ENCODE assay signal across 23 cellular contexts in the genomic region with DNA sequence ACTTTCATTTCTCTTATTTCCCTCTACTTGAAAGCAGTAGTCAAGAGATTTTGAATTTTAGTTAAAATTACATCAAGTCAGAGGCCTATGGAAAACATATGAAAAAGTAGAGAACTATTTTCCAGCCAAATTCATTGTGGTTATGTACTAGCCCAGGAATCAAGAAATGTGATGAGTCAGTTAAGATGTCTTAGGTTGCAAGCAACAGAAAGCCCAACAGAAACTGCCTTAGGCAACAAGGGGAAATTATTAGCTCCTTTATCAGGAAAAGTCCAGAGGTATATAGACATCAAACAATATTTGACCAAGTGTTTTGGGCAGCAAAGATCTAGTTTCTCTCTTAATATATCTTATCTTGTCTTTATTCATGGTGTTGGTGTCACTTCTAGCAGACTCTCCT. TPM values are rescaled to one million over a fixed set of nuclear protein-coding genes. Genes with fewer than 3 reads are reported as not detected.
"Had no signal": no experiment of that assay in that cellular context is flagged by ENCODE, and none has a peak within 500 bp of the region (broad histone marks: within the 10 kb centered on the region; RNA-seq: fewer than 3 reads in every experiment).

No MANE protein-coding gene starts in this region.

- H3K36me3 ChIP-seq: brain microvascular endothelial cell, esophagus squamous epithelium, left ventricle myocardium inferior, right atrium auricular region, tibial artery had no signal

- H3K27me3 ChIP-seq: brain microvascular endothelial cell, esophagus squamous epithelium, right atrium auricular region, tibial artery had no signal

- H3K27me3 Mint-ChIP-seq: dendritic cell treated with granulocyte-macrophage colony-stimulating factor and Interleukin-4, amounts not matched to agents 40 ng/mL and 50 ng/mL, for 4 days; progenitor cell of endocrine pancreas had no signal

- H3K4me3 ChIP-seq: esophagus squamous epithelium, left ventricle myocardium inferior, right atrium auricular region, tibial artery had no signal

- H3K4me1 ChIP-seq: esophagus squamous epithelium, left ventricle myocardium inferior, right atrium auricular region, tibial artery had no signal

- H3K4me1 Mint-ChIP-seq: activated naive CD8-positive, alpha-beta T cell treated with anti-CD3 and anti-CD28 coated beads for 36 hours; memory B cell; naive B cell had no signal

- H3K27ac ChIP-seq: brain microvascular endothelial cell, esophagus squamous epithelium, left ventricle myocardium inferior, right atrium auricular region, tibial artery had no signal

- H3K36me3 Mint-ChIP-seq: activated naive CD8-positive, alpha-beta T cell treated with anti-CD3 and anti-CD28 coated beads for 36 hours; naive B cell had no signal

- H3K4me3 Mint-ChIP-seq: activated naive CD8-positive, alpha-beta T cell treated with anti-CD3 and anti-CD28 coated beads for 36 hours; activated T-helper 1 cell treated with anti-CD3 and anti-CD28 coated beads, Interleukin-12 subunit alpha, Interleukin-12 subunit beta, Interleukin-2, Interleukin-4 antibody, amounts not matched to agents 30 ng/mL and 10 ng/mL and 1 ng/mL, durations not matched to agents 14 hours and 24 hours and 36 hours; dendritic cell treated with granulocyte-macrophage colony-stimulating factor and Interleukin-4, amounts not matched to agents 40 ng/mL and 50 ng/mL, for 4 days; memory B cell; naive B cell; neural crest cell had no signal

- H3K9me3 Mint-ChIP-seq: activated naive CD8-positive, alpha-beta T cell treated with anti-CD3 and anti-CD28 coated beads for 36 hours; activated T-helper 1 cell treated with anti-CD3 and anti-CD28 coated beads, Interleukin-12 subunit alpha, Interleukin-12 subunit beta, Interleukin-2, Interleukin-4 antibody, amounts not matched to agents 30 ng/mL and 10 ng/mL and 1 ng/mL, durations not matched to agents 14 hours and 24 hours and 36 hours; dendritic cell treated with granulocyte-macrophage colony-stimulating factor and Interleukin-4, amounts not matched to agents 40 ng/mL and 50 ng/mL, for 4 days; memory B cell had no signal

- DNase-seq: activated CD4-positive, alpha-beta T cell treated with anti-CD3 and anti-CD28 coated beads, Interleukin-2, amount 50 U/mL, for 48 hours; activated naive CD4-positive, alpha-beta T cell; activated naive CD8-positive, alpha-beta T cell treated with anti-CD3 and anti-CD28 coated beads for 36 hours; brain microvascular endothelial cell; effector CD8-positive, alpha-beta T cell; esophagus squamous epithelium; foreskin melanocyte; glutamatergic neuron; hypothalamus; left ventricle myocardium inferior; naive B cell; stimulated activated CD4-positive, alpha-beta T cell treated with anti-CD3 and anti-CD28 coated beads, Interleukin-2, amount 100 ng/mL, for 24 hours; stimulated activated naive CD4-positive, alpha-beta T cell treated with Interleukin-2 at 50 U/mL for 16 hours; tibial artery had no signal

RNA-seq across cellular contexts. Expression of a gene that starts 37.8 kb away (rescaled TPM):
- total RNA-seq: activated naive CD8-positive, alpha-beta T cell treated with anti-CD3 and anti-CD28 coated beads for 36 hours; activated T-helper 1 cell treated with anti-CD3 and anti-CD28 coated beads, Interleukin-12 subunit alpha, Interleukin-12 subunit beta, Interleukin-2, Interleukin-4 antibody, amounts not matched to agents 30 ng/mL and 10 ng/mL and 1 ng/mL, durations not matched to agents 14 hours and 24 hours and 36 hours; esophagus squamous epithelium; kidney epithelial cell; progenitor cell of endocrine pancreas; right atrium auricular region; T-helper 2 cell treated with Interferon-gamma antibody and Interleukin-4, amounts not matched to agents 100 ng/mL and 5 ng/mL, for 36 hours had no signal
- polyA plus RNA-seq: urinary bladder had no signal
